In the genomic region with DNA sequence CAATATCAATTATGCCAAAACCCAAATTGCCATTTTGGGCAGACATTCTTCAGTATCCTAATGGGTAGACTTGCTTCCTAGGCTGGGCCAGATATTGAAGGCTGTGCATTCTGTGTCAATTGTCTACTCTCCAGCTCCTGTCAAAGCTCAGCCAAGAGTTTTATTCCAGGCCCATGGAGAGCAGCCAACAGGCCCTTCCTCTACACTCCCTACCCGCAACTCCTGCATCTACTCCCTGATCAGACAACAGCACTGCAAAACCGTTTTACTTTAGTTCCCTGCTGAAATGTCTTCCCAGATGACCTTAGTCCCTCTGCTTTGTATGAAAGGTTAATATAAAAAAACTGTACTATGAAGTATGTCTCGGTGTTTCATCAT, we compare ENCODE assay signal across 17 cellular contexts. TPM values are rescaled to one million over a fixed set of nuclear protein-coding genes. Genes with fewer than 3 reads are reported as not detected.
DNase-seq lines count a peak whose midpoint lies in the region; ATAC-seq and TF ChIP-seq lines count a peak whose summit lies in the region.
"Had no signal": no experiment of that assay in that cellular context is flagged by ENCODE, and none has a peak within 500 bp of the region (broad histone marks: within the 10 kb centered on the region; RNA-seq: fewer than 3 reads in every experiment).

No MANE protein-coding gene starts in this region.

- no peak overlapping the region for H3K27ac Mint-ChIP-seq in activated naive CD8-positive, alpha-beta T cell treated with anti-CD3 and anti-CD28 coated beads, Interleukin-2, amount 50 U/mL, for 24 hours
- H3K27ac Mint-ChIP-seq: mesothelial cell of epicardium; stimulated activated memory B cell treated with anti-CD40 and anti-IgM and Interleukin-4, amounts not matched to agents 10 μg/mL and 1 μg/mL and 100 μg/mL, for 72 hours; T-helper 17 cell had no signal

- H3K4me3 ChIP-seq in thoracic aorta (no peak overlapping the region), MG63 (no peak overlapping the region)
- H3K4me3 ChIP-seq: breast epithelium, skin epidermis had no signal

- no peaks in the 10 kb centered on the region for H3K9me3 ChIP-seq in thoracic aorta
- no peaks in the 10 kb centered on the region for H3K9me3 ChIP-seq in MG63
- H3K9me3 ChIP-seq: breast epithelium had no signal

- H3K27me3 ChIP-seq in thoracic aorta (replicated peaks; ENCODE audit: insufficient read depth), result no peaks in the 10 kb centered on the region
- no peaks in the 10 kb centered on the region for H3K27me3 ChIP-seq in MG63
- H3K27me3 ChIP-seq: breast epithelium, foreskin keratinocyte had no signal

- TF ChIP-seq CTCF in thoracic aorta (IDR thresholded peaks at IDR 0.05), result no peak

- H3K36me3 ChIP-seq in thoracic aorta, result no peaks in the 10 kb centered on the region
- H3K36me3 ChIP-seq in MG63, result no peaks in the 10 kb centered on the region
- H3K36me3 ChIP-seq: breast epithelium had no signal

- H3K4me1 Mint-ChIP-seq in activated naive CD8-positive, alpha-beta T cell treated with anti-CD3 and anti-CD28 coated beads, Interleukin-2, amount 50 U/mL, for 24 hours, result peaks cover 74% of the 10 kb centered on the region

- H3K27ac ChIP-seq in thoracic aorta, result peak overlapping the region; percentile 94 to 97
- H3K27ac ChIP-seq: breast epithelium, foreskin keratinocyte had no signal

- DNase-seq in anterior cingulate cortex (lab: John Stamatoyannopoulos, UW), result peak in 30 of 58 donors; percentile 9 to 75 (median 36)
- peak; percentile 71 for DNase-seq in globus pallidus (ENCODE audit: low spot score)
- DNase-seq in medulla oblongata (ENCODE audit: extremely low spot score), result peak; percentile 77
- DNase-seq in thoracic aorta (ENCODE audit: low spot score), result no peak
- DNase-seq in DMS153 treated with DMSO at 0.1 percent for 48 hours (lab: John Stamatoyannopoulos, UW; ENCODE audit: unreplicated experiment), result no peak
- no peak for DNase-seq in activated naive CD8-positive, alpha-beta T cell treated with anti-CD3 and anti-CD28 coated beads, Interleukin-2, amount 50 U/mL, for 24 hours
- DNase-seq in MG63, result no peak
- DNase-seq: activated naive CD4-positive, alpha-beta T cell treated with anti-CD3 and anti-CD28 coated beads, Interleukin-2, amount 50 U/mL, for 16 hours; effector CD8-positive, alpha-beta T cell; foreskin keratinocyte; KG1; T-helper 17 cell had no signal

- no peaks in the 10 kb centered on the region for H3K36me3 Mint-ChIP-seq in activated naive CD8-positive, alpha-beta T cell treated with anti-CD3 and anti-CD28 coated beads, Interleukin-2, amount 50 U/mL, for 24 hours (ENCODE audit: low read depth)
- H3K36me3 Mint-ChIP-seq: mesothelial cell of epicardium; stimulated activated memory B cell treated with anti-CD40 and anti-IgM and Interleukin-4, amounts not matched to agents 10 μg/mL and 1 μg/mL and 100 μg/mL, for 72 hours had no signal

- no peaks in the 10 kb centered on the region for H3K9me3 Mint-ChIP-seq in activated naive CD8-positive, alpha-beta T cell treated with anti-CD3 and anti-CD28 coated beads, Interleukin-2, amount 50 U/mL, for 24 hours
- H3K9me3 Mint-ChIP-seq: mesothelial cell of epicardium; stimulated activated memory B cell treated with anti-CD40 and anti-IgM and Interleukin-4, amounts not matched to agents 10 μg/mL and 1 μg/mL and 100 μg/mL, for 72 hours had no signal

- H3K27me3 Mint-ChIP-seq in activated naive CD8-positive, alpha-beta T cell treated with anti-CD3 and anti-CD28 coated beads, Interleukin-2, amount 50 U/mL, for 24 hours, result no peaks in the 10 kb centered on the region
- H3K27me3 Mint-ChIP-seq: stimulated activated memory B cell treated with anti-CD40 and anti-IgM and Interleukin-4, amounts not matched to agents 10 μg/mL and 1 μg/mL and 100 μg/mL, for 72 hours; T-helper 17 cell had no signal

- ATAC-seq in thoracic aorta (ENCODE audit: insufficient number of reproducible peaks, low FRiP score, low read depth) (no peak), HG03095 (IDR thresholded peaks at IDR 0.05; ENCODE audit: unreplicated experiment) (no peak)
- ATAC-seq in activated naive CD8-positive, alpha-beta T cell treated with anti-CD3 and anti-CD28 coated beads, Interleukin-2, amount 50 U/mL, for 24 hours, result no peak
- ATAC-seq: foreskin keratinocyte; stimulated activated memory B cell treated with anti-CD40 and anti-IgM and Interleukin-4, amounts not matched to agents 10 μg/mL and 1 μg/mL and 100 μg/mL, for 72 hours; T-helper 17 cell had no signal

- H3K4me3 Mint-ChIP-seq in activated naive CD8-positive, alpha-beta T cell treated with anti-CD3 and anti-CD28 coated beads, Interleukin-2, amount 50 U/mL, for 24 hours, result no peak overlapping the region
- H3K4me3 Mint-ChIP-seq: mesothelial cell of epicardium had no signal

- peaks cover 22 to 39% of the 10 kb centered on the region in 2 donors for H3K4me1 ChIP-seq in thoracic aorta (ENCODE audit: control insufficient read depth in 1 of 2, low read depth in 2 of 2)

RNA-seq across cellular contexts. Expression of gene ADORA3, which starts 6.6 kb away (rescaled TPM):
- total RNA-seq in thoracic aorta, result 10 to 100 TPM in 1 of 2 donors, 1 to 10 TPM in 1; 6.2 to 29.5 TPM
- total RNA-seq in MG63 (2014; rRNA removed; shearing (Covaris generic); ENCODE audit: low replicate concordance), result not detected in 2 replicates
- total RNA-seq: foreskin keratinocyte, mesothelial cell of epicardium, T-helper 17 cell had no signal

RNA-seq across cellular contexts. Expression of gene TMIGD3, which starts 6.6 kb away (rescaled TPM):
- total RNA-seq in thoracic aorta, result 10 to 100 TPM in 1 of 2 donors, 1 to 10 TPM in 1; 4.7 to 20.0 TPM
- not detected in 2 replicates for total RNA-seq in MG63 (2014; rRNA removed; shearing (Covaris generic); ENCODE audit: low replicate concordance)
- total RNA-seq: foreskin keratinocyte, mesothelial cell of epicardium, T-helper 17 cell had no signal

RNA-seq across cellular contexts. Expression of gene C1orf162, which starts 36.2 kb away (rescaled TPM):
- total RNA-seq in thoracic aorta, result 10 to 100 TPM; 27.5 to 31.4 TPM
- total RNA-seq in MG63 (2014; rRNA removed; shearing (Covaris generic); ENCODE audit: low replicate concordance), result 0.26 and 1.4 TPM in 2 replicates

Comparison
In these comparisons a context has a peak if more than half of its experiments do, and no peak if none do; other contexts are left out.
1. DNase-seq: peak in anterior cingulate cortex (30 of 58), globus pallidus (single experiment) and medulla oblongata (single experiment); none in thoracic aorta (single experiment), DMS153 treated with DMSO at 0.1 percent for 48 hours (single experiment), activated naive CD8-positive, alpha-beta T cell treated with anti-CD3 and anti-CD28 coated beads, Interleukin-2, amount 50 U/mL, for 24 hours (single experiment) and MG63 (single experiment).
2. RNA of gene C1orf162, which starts 36.2 kb away (total RNA-seq): 27.5 to 31.4 TPM in thoracic aorta; 0.26 to 1.4 TPM in MG63; every median in the first group is over 10 times any median in the second.